Comparison of ENCODE assay signal across 14 cellular contexts in genomic region chr7:17168399-17168798, GRCh38.
"Had no signal": no experiment of that assay in that cellular context is flagged by ENCODE, and none has a peak within 500 bp of the region (broad histone marks: within the 10 kb centered on the region; RNA-seq: fewer than 3 reads in every experiment).

No MANE protein-coding gene starts in this region.

- H3K27ac Mint-ChIP-seq: dendritic cell treated with granulocyte-macrophage colony-stimulating factor and Interleukin-4, amounts not matched to agents 40 ng/mL and 50 ng/mL, for 4 days; effector memory CD8-positive, alpha-beta T cell; nephron progenitor cell; stimulated activated naive B cell treated with anti-CD40 and anti-IgM and Interleukin-4, amounts not matched to agents 10 μg/mL and 1 μg/mL and 100 μg/mL, for 72 hours had no signal

- H3K4me1 Mint-ChIP-seq: immature natural killer cell, nephron progenitor cell had no signal

- H3K9me3 Mint-ChIP-seq: dendritic cell treated with granulocyte-macrophage colony-stimulating factor and Interleukin-4, amounts not matched to agents 40 ng/mL and 50 ng/mL, for 4 days; effector memory CD8-positive, alpha-beta T cell; immature natural killer cell; nephron progenitor cell had no signal

- ATAC-seq: effector memory CD8-positive, alpha-beta T cell; left ventricle myocardium superior; sciatic nerve; stimulated activated naive B cell treated with anti-CD40 and anti-IgM and Interleukin-4, amounts not matched to agents 10 μg/mL and 1 μg/mL and 100 μg/mL, for 72 hours had no signal

- H3K4me3 Mint-ChIP-seq: dendritic cell treated with granulocyte-macrophage colony-stimulating factor and Interleukin-4, amounts not matched to agents 40 ng/mL and 50 ng/mL, for 4 days; effector memory CD8-positive, alpha-beta T cell; immature natural killer cell; nephron progenitor cell had no signal

- DNase-seq: activated CD4-positive, alpha-beta T cell treated with anti-CD3 and anti-CD28 coated beads, Interleukin-2, amount 50 U/mL, for 4 hours; activated naive CD4-positive, alpha-beta T cell treated with anti-CD3 and anti-CD28 coated beads, Interleukin-2, amount 50 U/mL, for 16 hours; amniotic stem cell; effector memory CD8-positive, alpha-beta T cell; esophagus squamous epithelium; immature natural killer cell; left ventricle myocardium superior; nephron progenitor cell; nucleus accumbens; stimulated activated CD4-positive, alpha-beta T cell treated with anti-CD3 and anti-CD28 coated beads, Interleukin-4, amount 100 ng/mL, for 24 hours; stimulated activated naive B cell treated with anti-CD40 and anti-IgM and Interleukin-4, amounts not matched to agents 10 μg/mL and 1 μg/mL and 100 μg/mL, for 72 hours; tibial artery had no signal

- H3K27me3 Mint-ChIP-seq: dendritic cell treated with granulocyte-macrophage colony-stimulating factor and Interleukin-4, amounts not matched to agents 40 ng/mL and 50 ng/mL, for 4 days; effector memory CD8-positive, alpha-beta T cell; stimulated activated naive B cell treated with anti-CD40 and anti-IgM and Interleukin-4, amounts not matched to agents 10 μg/mL and 1 μg/mL and 100 μg/mL, for 72 hours had no signal

- H3K36me3 Mint-ChIP-seq: stimulated activated naive B cell treated with anti-CD40 and anti-IgM and Interleukin-4, amounts not matched to agents 10 μg/mL and 1 μg/mL and 100 μg/mL, for 72 hours had no signal
